Comparison of ENCODE assay signal across 8 cellular contexts in the genomic region with DNA sequence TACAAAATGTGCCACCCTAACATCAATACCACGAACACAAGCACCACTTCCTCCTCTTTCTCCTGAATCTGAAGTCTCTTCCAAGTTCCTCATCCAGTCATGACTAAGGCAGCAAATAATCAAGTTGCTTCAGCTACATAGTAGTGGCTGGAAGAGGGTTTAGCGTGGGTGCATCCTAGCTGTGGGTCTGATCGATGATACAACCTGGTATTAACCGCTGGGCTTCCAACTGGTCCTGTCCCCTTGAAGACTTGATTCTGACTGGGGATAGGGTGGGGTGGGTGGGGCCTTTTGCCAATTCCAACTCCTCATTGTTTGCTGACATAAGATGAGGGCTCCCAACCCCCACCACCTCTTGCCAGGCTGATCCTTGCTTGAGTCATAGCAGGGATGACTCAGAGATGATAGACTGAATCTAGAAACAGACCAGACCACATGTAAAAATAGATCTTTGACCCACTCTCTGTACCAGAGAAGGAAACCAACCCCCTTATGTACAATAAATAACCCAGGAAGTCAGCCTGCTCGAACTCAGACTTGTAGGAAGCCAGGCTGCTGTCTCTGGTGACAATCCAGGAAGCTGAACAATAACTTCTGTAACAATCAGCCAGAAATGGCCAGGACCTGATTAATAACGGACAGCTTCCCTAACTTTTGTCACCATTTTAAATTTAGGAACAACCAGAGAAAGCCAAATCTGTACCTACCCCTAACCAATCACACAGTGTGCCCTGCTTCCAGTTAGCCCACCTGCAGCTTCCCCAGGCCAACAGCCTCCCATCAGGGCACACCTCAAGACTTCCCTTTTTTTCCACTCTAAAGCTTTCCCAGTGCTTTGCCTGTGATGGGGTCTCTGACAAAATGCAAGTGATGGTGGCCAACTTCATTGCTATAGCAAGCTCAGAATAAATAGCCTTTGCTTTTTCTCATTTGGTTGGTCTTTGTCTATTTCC.
DNase-seq lines count a peak whose midpoint lies in the region; ATAC-seq and TF ChIP-seq lines count a peak whose summit lies in the region.

No MANE protein-coding gene starts in this region.

- no peaks in the 10 kb centered on the region for H3K27me3 ChIP-seq in SJCRH30
- no peaks in the 10 kb centered on the region for H3K27me3 ChIP-seq in brain microvascular endothelial cell (replicated peaks)
- H3K27me3 ChIP-seq in upper lobe of left lung: no peaks in the 10 kb centered on the region

- 57 to 60% methylated on average over 6 of the region's 6 CpGs for WGBS in upper lobe of left lung, 2 donors

- no peak for TF ChIP-seq POLR2A in upper lobe of left lung (IDR thresholded peaks at IDR 0.05)

- H3K36me3 ChIP-seq in SJCRH30: no peaks in the 10 kb centered on the region
- no peaks in the 10 kb centered on the region for H3K36me3 ChIP-seq in brain microvascular endothelial cell (replicated peaks)
- H3K36me3 ChIP-seq in mucosa of descending colon (ENCODE audit: low read depth): no peaks in the 10 kb centered on the region
- H3K36me3 ChIP-seq in upper lobe of left lung: no peaks in the 10 kb centered on the region

- ATAC-seq in GM19035 (IDR thresholded peaks at IDR 0.05; ENCODE audit: unreplicated experiment) (peak; percentile 97), HG03135 (IDR thresholded peaks at IDR 0.05; ENCODE audit: unreplicated experiment) (peak; percentile 96), mucosa of descending colon (peak; percentile 92), upper lobe of left lung (ENCODE audit: low FRiP score in 2 of 2) (peak; percentile 76 to 92)

- TF ChIP-seq EP300 in upper lobe of left lung (IDR thresholded peaks at IDR 0.05): no peak

- TF ChIP-seq CTCF in brain microvascular endothelial cell (IDR thresholded peaks at IDR 0.05; ENCODE audit: low read depth, low read length, missing control alignments) (no peak), mucosa of descending colon (IDR thresholded peaks at IDR 0.05) (no peak), upper lobe of left lung (IDR thresholded peaks at IDR 0.05) (no peak)

- H3K4me3 ChIP-seq in SJCRH30 (no peak overlapping the region), brain microvascular endothelial cell (ENCODE audit: low read depth, low read length) (no peak overlapping the region), mucosa of descending colon (no peak overlapping the region), upper lobe of left lung (no peak overlapping the region)

- no peaks in the 10 kb centered on the region for H3K9me3 ChIP-seq in SJCRH30 (replicated peaks)
- H3K9me3 ChIP-seq in mucosa of descending colon: no peaks in the 10 kb centered on the region
- no peaks in the 10 kb centered on the region for H3K9me3 ChIP-seq in upper lobe of left lung

- intact Hi-C loops in mucosa of descending colon (cut with DNase I, micrococcal nuclease): no loop called here

- peak overlapping the region; percentile 20; the same call in 1 of the 2 replicates for H3K27ac ChIP-seq in SJCRH30
- peak overlapping the region; percentile 72 for H3K27ac ChIP-seq in brain microvascular endothelial cell
- peak overlapping the region in 3 of 4 donors; percentile 52 to 55 (median 55) for H3K27ac ChIP-seq in upper lobe of left lung

- DNase-seq in Ammon's horn (ENCODE audit: low spot score) (peak; percentile 36), SJCRH30 (peak; percentile 65 to 67), brain microvascular endothelial cell (peak; percentile 98), mucosa of descending colon (peak in 1 of 3 donors; percentile 62), upper lobe of left lung (peak in 1 of 2 donors; percentile 59), NCI-H2227 (lab: John Stamatoyannopoulos, UW; ENCODE audit: unreplicated experiment) (no peak)

- H3K4me1 ChIP-seq in SJCRH30 (peaks cover 11% of the 10 kb centered on the region), mucosa of descending colon (ENCODE audit: low read depth) (peaks cover 5% of the 10 kb centered on the region), upper lobe of left lung (peaks cover 9 to 13% (median 10%) of the 10 kb centered on the region in 4 donors)

- in situ Hi-C loops in brain microvascular endothelial cell (cut with HindIII; ENCODE audit: low pct_ligation_motif_present, low sequenced_read_pairs): no loop called here

Comparison
In these comparisons a context has a peak if more than half of its experiments do, and no peak if none do; other contexts are left out.
1. H3K27ac ChIP-seq: peak in every context shown above with its lines; median percentile 72 in brain microvascular endothelial cell; 55 in upper lobe of left lung; 20 in SJCRH30.